In genomic region chr16:86016201-86016965, GRCh38 we compare ENCODE assay signal across 8 cellular contexts.
DNase-seq lines count a peak whose midpoint lies in the region; ATAC-seq and TF ChIP-seq lines count a peak whose summit lies in the region.

No MANE protein-coding gene starts in this region.

- POLR2A ChIA-PET in CD8-positive, alpha-beta memory T cell (lab: Charles Lee): no interaction called here
- POLR2A ChIA-PET in Panc1 (lab: Charles Lee): no interaction called here
- POLR2A ChIA-PET in activated naive CD8-positive, alpha-beta T cell treated with anti-CD3 and anti-CD28 coated beads, Interleukin-2, amount 10 ng/mL, durations not matched to agents 7 days and 5 days (lab: Charles Lee): interaction anchor here (0.7 to 2.9 kb wide), 2 partner anchors 195 to 1005 kb away, joined by 3 to 12 read pairs; partner anchors contain the start of gene ZDHHC7

- peak; percentile 83 for ATAC-seq in Panc1
- peak; percentile 58 for ATAC-seq in activated naive CD8-positive, alpha-beta T cell treated with anti-CD3 and anti-CD28 coated beads, Interleukin-2, amount 10 ng/mL, durations not matched to agents 7 days and 5 days (ENCODE audit: low read depth)
- ATAC-seq in Right ventricle myocardium superior (ENCODE audit: poor library complexity): peak; percentile 74
- ATAC-seq in GM21737 (IDR thresholded peaks at IDR 0.05; ENCODE audit: unreplicated experiment): no peak

- no TSS peak for BruUV-seq in Panc1 (replicated peaks; lab: Mats Ljungman, UMichigan)

- CTCF ChIA-PET in CD8-positive, alpha-beta memory T cell (lab: Charles Lee): interaction anchor here (0.7 to 8.0 kb wide), 6 partner anchors 21 to 200 kb away, joined by 3 to 80 read pairs (median 4); no protein-coding TSS in a partner anchor
- CTCF ChIA-PET in Panc1 (lab: Charles Lee): interaction anchor here (0.6 to 1.4 kb wide), 4 partner anchors 45 to 197 kb away, joined by 3 to 6 read pairs (median 4); no protein-coding TSS in a partner anchor

- no peaks in the 10 kb centered on the region for H3K36me3 ChIP-seq in CD8-positive, alpha-beta memory T cell (ENCODE audit: insufficient read depth, low read length)
- no peaks in the 10 kb centered on the region for H3K36me3 ChIP-seq in Panc1 (ENCODE audit: control insufficient read depth, insufficient read depth, low read length)

- H3K9me3 ChIP-seq in CD8-positive, alpha-beta memory T cell (ENCODE audit: low read length): no peaks in the 10 kb centered on the region
- H3K9me3 ChIP-seq in Panc1 (ENCODE audit: control insufficient read depth, insufficient read depth, low read depth, low read length): no peaks in the 10 kb centered on the region

- intact Hi-C loops in Panc1 (cut with micrococcal nuclease; ENCODE audit: unreplicated experiment): loop anchor here (1.0 kb wide), 1 partner anchor 195 kb away; no protein-coding TSS in a partner anchor
- intact Hi-C loops in Right ventricle myocardium superior (cut with DNase I): loop anchor here (2.0 to 10.0 kb wide), 2 partner anchors 58 to 196 kb away; no protein-coding TSS in a partner anchor
- intact Hi-C loops in posterior vena cava (cut with DNase I): loop anchor here (1.0 to 5.0 kb wide), 2 partner anchors 194 to 197 kb away; no protein-coding TSS in a partner anchor

- H3K4me1 Mint-ChIP-seq in CD8-positive, alpha-beta memory T cell: no peaks in the 10 kb centered on the region
- no peaks in the 10 kb centered on the region for H3K4me1 Mint-ChIP-seq in HFFc6 (ENCODE audit: low read depth)
- peaks cover 11% of the 10 kb centered on the region for H3K4me1 Mint-ChIP-seq in activated naive CD8-positive, alpha-beta T cell treated with anti-CD3 and anti-CD28 coated beads, Interleukin-2, amount 10 ng/mL, durations not matched to agents 7 days and 5 days

- peaks cover 6% of the 10 kb centered on the region for H3K27me3 ChIP-seq in CD8-positive, alpha-beta memory T cell (ENCODE audit: insufficient read depth, low read length, poor library complexity, severe bottlenecking)
- H3K27me3 ChIP-seq in Panc1 (ENCODE audit: control insufficient read depth, insufficient read depth, low read length): peaks cover 7% of the 10 kb centered on the region

- H3K36me3 Mint-ChIP-seq in CD8-positive, alpha-beta memory T cell: peaks cover 0 to 8% (median 2%) of the 10 kb centered on the region in 3 donors
- H3K36me3 Mint-ChIP-seq in HFFc6 (ENCODE audit: low read depth): peaks cover 16% of the 10 kb centered on the region
- peaks cover 4% of the 10 kb centered on the region for H3K36me3 Mint-ChIP-seq in activated naive CD8-positive, alpha-beta T cell treated with anti-CD3 and anti-CD28 coated beads, Interleukin-2, amount 10 ng/mL, durations not matched to agents 7 days and 5 days

- no peak overlapping the region for H3K4me3 ChIP-seq in CD8-positive, alpha-beta memory T cell (ENCODE audit: low read length)
- H3K4me3 ChIP-seq in Panc1 (ENCODE audit: low read depth in 2 of 2, low read length in 2 of 2): no peak overlapping the region

- no peak overlapping the region for H3K27ac Mint-ChIP-seq in CD8-positive, alpha-beta memory T cell
- H3K27ac Mint-ChIP-seq in HFFc6: no peak overlapping the region
- H3K27ac Mint-ChIP-seq in activated naive CD8-positive, alpha-beta T cell treated with anti-CD3 and anti-CD28 coated beads, Interleukin-2, amount 10 ng/mL, durations not matched to agents 7 days and 5 days: no peak overlapping the region

- DNase-seq in CD8-positive, alpha-beta memory T cell: peak in 3 of 5 donors; percentile 10 to 33 (median 32)
- DNase-seq in HFFc6 (peak; percentile 55), Panc1 (ENCODE audit: low read depth, low spot score) (peak; percentile 25), Right ventricle myocardium superior (no peak), posterior vena cava (ENCODE audit: low spot score) (peak; percentile 75), NCI-H187 (lab: John Stamatoyannopoulos, UW) (no peak)
- peak; percentile 42 for DNase-seq in activated naive CD8-positive, alpha-beta T cell treated with anti-CD3 and anti-CD28 coated beads, Interleukin-2, amount 10 ng/mL, durations not matched to agents 7 days and 5 days

- no peaks in the 10 kb centered on the region for H3K4me1 ChIP-seq in CD8-positive, alpha-beta memory T cell (ENCODE audit: insufficient read depth, low read length)
- H3K4me1 ChIP-seq in Panc1 (ENCODE audit: control insufficient read depth, insufficient read depth, low read length): no peaks in the 10 kb centered on the region

- peak overlapping the region in 1 of 7 donors; percentile 40 for H3K4me3 Mint-ChIP-seq in CD8-positive, alpha-beta memory T cell
- no peak overlapping the region for H3K4me3 Mint-ChIP-seq in HFFc6
- H3K4me3 Mint-ChIP-seq in activated naive CD8-positive, alpha-beta T cell treated with anti-CD3 and anti-CD28 coated beads, Interleukin-2, amount 10 ng/mL, durations not matched to agents 7 days and 5 days: no peak overlapping the region

- peak; percentile 88 for TF ChIP-seq CTCF in HFFc6 (IDR thresholded peaks at IDR 0.05)
- peak; percentile 80 for TF ChIP-seq CTCF in Panc1 (IDR thresholded peaks at IDR 0.05)

- peaks cover 5 to 19% (median 14%) of the 10 kb centered on the region in 5 donors for H3K9me3 Mint-ChIP-seq in CD8-positive, alpha-beta memory T cell
- H3K9me3 Mint-ChIP-seq in HFFc6: peaks cover 22% of the 10 kb centered on the region
- H3K9me3 Mint-ChIP-seq in activated naive CD8-positive, alpha-beta T cell treated with anti-CD3 and anti-CD28 coated beads, Interleukin-2, amount 10 ng/mL, durations not matched to agents 7 days and 5 days: peaks cover 6% of the 10 kb centered on the region

- H3K27ac ChIP-seq in CD8-positive, alpha-beta memory T cell (ENCODE audit: low read depth, low read length): no peak overlapping the region
- H3K27ac ChIP-seq in Panc1 (ENCODE audit: low read length): no peak overlapping the region

- H3K27me3 Mint-ChIP-seq in CD8-positive, alpha-beta memory T cell: peaks cover 27 to 46% of the 10 kb centered on the region in 2 donors
- H3K27me3 Mint-ChIP-seq in HFFc6 (ENCODE audit: insufficient read depth): peaks cover 49% of the 10 kb centered on the region
- H3K27me3 Mint-ChIP-seq in activated naive CD8-positive, alpha-beta T cell treated with anti-CD3 and anti-CD28 coated beads, Interleukin-2, amount 10 ng/mL, durations not matched to agents 7 days and 5 days: peaks cover 35% of the 10 kb centered on the region

- in situ Hi-C loops in Panc1 (cut with HindIII; ENCODE audit: low pct_unique_long_range_greater_than_20kb, low sequenced_read_pairs): no loop called here

Comparison
In these comparisons a context has a peak if more than half of its experiments do, and no peak if none do; other contexts are left out.
1. DNase-seq: peak in CD8-positive, alpha-beta memory T cell (3 of 5), HFFc6 (single experiment), Panc1 (single experiment), activated naive CD8-positive, alpha-beta T cell treated with anti-CD3 and anti-CD28 coated beads, Interleukin-2, amount 10 ng/mL, durations not matched to agents 7 days and 5 days (single experiment) and posterior vena cava (single experiment); none in Right ventricle myocardium superior (single experiment) and NCI-H187 (0 of 2).